In genomic region chr18:60654298-60654697, GRCh38 we compare ENCODE assay signal across 1 cellular context.
TF ChIP-seq lines count a peak whose summit lies in the region.

No MANE protein-coding gene starts in this region.

TF ChIP-seq in GM23338, 12 proteins besides CTCF, POLR2A, EP300 and RAD21 (continued from another document):
- TF ChIP-seq ZNF462 (CRISPR knock-in tag; IDR thresholded peaks at IDR 0.05) = no peak
- no peak for TF ChIP-seq ZNF114 (CRISPR knock-in tag; IDR thresholded peaks at IDR 0.05)
- no peak for TF ChIP-seq ZNF331 (CRISPR knock-in tag; IDR thresholded peaks at IDR 0.05; ENCODE audit: low read depth)
- no peak for TF ChIP-seq ETS1 (IDR thresholded peaks at IDR 0.05)
